1 cellular context compared by ENCODE assay signal in the genomic region with DNA sequence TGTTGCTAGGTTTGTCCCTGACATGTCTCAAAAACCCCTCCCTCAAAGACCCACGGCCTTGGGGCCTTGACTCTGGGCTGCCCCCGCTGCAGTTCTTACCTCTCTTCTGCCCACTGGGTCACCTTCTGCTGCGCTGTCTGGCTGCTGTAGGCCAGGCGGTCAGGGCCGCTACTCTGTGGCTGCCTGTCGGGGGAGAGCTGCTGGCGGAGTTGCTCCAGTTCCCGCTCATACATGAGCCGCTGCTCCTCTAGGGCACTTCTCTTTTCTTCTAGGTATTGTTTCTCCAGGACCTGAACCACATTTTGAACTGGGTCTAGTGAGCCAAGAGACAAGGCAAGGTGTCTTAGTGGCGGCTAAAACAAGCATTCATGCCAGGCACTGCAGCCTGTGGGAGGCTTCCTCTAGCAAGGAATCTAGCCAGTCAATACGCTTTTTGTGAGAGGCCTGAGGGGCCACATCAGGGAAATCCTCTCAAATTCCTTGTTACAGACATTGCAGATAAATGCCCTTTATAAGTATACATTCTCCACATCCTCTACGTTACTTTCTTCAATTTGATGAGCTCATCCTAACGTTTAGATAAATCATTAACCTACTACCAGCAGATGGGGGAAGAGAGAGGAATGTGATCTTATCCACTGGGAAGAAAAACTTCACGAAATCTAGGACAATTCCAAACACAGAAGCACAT.
TF ChIP-seq lines count a peak whose summit lies in the region.

No MANE protein-coding gene starts in this region.

TF ChIP-seq in GM23338, 12 proteins besides CTCF, POLR2A, EP300 and RAD21 (continued from another document):
- TF ChIP-seq, protein P1, sequence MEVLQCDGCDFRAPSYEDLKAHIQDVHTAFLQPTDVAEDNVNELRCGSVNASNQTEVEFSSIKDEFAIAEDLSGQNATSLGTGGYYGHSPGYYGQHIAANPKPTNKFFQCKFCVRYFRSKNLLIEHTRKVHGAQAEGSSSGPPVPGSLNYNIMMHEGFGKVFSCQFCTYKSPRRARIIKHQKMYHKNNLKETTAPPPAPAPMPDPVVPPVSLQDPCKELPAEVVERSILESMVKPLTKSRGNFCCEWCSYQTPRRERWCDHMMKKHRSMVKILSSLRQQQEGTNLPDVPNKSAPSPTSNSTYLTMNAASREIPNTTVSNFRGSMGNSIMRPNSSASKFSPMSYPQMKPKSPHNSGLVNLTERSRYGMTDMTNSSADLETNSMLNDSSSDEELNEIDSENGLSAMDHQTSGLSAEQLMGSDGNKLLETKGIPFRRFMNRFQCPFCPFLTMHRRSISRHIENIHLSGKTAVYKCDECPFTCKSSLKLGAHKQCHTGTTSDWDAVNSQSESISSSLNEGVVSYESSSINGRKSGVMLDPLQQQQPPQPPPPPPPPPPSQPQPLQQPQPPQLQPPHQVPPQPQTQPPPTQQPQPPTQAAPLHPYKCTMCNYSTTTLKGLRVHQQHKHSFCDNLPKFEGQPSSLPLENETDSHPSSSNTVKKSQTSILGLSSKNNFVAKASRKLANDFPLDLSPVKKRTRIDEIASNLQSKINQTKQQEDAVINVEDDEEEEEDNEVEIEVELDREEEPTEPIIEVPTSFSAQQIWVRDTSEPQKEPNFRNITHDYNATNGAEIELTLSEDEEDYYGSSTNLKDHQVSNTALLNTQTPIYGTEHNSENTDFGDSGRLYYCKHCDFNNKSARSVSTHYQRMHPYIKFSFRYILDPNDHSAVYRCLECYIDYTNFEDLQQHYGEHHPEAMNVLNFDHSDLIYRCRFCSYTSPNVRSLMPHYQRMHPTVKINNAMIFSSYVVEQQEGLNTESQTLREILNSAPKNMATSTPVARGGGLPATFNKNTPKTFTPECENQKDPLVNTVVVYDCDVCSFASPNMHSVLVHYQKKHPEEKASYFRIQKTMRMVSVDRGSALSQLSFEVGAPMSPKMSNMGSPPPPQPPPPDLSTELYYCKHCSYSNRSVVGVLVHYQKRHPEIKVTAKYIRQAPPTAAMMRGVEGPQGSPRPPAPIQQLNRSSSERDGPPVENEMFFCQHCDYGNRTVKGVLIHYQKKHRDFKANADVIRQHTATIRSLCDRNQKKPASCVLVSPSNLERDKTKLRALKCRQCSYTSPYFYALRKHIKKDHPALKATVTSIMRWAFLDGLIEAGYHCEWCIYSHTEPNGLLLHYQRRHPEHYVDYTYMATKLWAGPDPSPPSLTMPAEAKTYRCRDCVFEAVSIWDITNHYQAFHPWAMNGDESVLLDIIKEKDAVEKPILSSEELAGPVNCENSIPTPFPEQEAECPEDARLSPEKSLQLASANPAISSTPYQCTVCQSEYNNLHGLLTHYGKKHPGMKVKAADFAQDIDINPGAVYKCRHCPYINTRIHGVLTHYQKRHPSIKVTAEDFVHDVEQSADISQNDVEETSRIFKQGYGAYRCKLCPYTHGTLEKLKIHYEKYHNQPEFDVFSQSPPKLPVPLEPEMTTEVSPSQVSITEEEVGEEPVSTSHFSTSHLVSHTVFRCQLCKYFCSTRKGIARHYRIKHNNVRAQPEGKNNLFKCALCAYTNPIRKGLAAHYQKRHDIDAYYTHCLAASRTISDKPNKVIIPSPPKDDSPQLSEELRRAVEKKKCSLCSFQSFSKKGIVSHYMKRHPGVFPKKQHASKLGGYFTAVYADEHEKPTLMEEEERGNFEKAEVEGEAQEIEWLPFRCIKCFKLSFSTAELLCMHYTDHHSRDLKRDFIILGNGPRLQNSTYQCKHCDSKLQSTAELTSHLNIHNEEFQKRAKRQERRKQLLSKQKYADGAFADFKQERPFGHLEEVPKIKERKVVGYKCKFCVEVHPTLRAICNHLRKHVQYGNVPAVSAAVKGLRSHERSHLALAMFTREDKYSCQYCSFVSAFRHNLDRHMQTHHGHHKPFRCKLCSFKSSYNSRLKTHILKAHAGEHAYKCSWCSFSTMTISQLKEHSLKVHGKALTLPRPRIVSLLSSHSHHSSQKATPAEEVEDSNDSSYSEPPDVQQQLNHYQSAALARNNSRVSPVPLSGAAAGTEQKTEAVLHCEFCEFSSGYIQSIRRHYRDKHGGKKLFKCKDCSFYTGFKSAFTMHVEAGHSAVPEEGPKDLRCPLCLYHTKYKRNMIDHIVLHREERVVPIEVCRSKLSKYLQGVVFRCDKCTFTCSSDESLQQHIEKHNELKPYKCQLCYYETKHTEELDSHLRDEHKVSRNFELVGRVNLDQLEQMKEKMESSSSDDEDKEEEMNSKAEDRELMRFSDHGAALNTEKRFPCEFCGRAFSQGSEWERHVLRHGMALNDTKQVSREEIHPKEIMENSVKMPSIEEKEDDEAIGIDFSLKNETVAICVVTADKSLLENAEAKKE (CRISPR knock-in tag; IDR thresholded peaks at IDR 0.05), result no peak
- TF ChIP-seq, protein P2, sequence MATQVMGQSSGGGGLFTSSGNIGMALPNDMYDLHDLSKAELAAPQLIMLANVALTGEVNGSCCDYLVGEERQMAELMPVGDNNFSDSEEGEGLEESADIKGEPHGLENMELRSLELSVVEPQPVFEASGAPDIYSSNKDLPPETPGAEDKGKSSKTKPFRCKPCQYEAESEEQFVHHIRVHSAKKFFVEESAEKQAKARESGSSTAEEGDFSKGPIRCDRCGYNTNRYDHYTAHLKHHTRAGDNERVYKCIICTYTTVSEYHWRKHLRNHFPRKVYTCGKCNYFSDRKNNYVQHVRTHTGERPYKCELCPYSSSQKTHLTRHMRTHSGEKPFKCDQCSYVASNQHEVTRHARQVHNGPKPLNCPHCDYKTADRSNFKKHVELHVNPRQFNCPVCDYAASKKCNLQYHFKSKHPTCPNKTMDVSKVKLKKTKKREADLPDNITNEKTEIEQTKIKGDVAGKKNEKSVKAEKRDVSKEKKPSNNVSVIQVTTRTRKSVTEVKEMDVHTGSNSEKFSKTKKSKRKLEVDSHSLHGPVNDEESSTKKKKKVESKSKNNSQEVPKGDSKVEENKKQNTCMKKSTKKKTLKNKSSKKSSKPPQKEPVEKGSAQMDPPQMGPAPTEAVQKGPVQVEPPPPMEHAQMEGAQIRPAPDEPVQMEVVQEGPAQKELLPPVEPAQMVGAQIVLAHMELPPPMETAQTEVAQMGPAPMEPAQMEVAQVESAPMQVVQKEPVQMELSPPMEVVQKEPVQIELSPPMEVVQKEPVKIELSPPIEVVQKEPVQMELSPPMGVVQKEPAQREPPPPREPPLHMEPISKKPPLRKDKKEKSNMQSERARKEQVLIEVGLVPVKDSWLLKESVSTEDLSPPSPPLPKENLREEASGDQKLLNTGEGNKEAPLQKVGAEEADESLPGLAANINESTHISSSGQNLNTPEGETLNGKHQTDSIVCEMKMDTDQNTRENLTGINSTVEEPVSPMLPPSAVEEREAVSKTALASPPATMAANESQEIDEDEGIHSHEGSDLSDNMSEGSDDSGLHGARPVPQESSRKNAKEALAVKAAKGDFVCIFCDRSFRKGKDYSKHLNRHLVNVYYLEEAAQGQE (IDR thresholded peaks at IDR 0.05; ENCODE audit: unreplicated experiment), result no peak
- TF ChIP-seq ZNF331 (CRISPR knock-in tag; IDR thresholded peaks at IDR 0.05; ENCODE audit: low read depth) (no peak), JUNB (IDR thresholded peaks at IDR 0.05; ENCODE audit: unreplicated experiment) (no peak)
